ENCODE assay signal across 8 cellular contexts in the genomic region with DNA sequence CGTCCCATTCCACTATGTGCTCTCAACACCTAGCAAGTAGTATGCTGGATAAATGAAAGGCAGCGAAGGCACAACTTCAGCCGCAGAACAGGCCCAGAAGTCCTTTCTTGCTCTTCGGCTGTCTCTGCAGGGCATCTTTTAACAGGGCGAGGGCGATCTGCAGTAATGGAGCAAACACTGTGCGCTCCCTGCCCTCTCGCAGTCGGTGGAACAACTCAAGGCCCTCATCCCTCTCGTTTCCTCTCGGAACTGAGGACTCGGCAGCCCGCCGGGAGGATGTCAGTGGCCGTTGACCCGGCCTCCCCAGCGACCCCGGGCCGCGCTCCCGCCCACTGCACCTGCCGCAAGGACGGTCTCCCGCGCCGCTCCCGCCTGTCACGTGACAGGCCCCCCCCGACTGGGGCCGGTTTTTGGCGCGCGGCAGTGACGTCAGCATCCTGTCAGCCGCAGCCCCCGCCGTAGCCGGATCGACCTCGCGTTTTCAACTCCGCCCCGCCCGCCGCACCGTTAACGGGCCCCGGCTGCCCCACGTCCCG. TPM values are rescaled to one million over a fixed set of nuclear protein-coding genes. Genes with fewer than 3 reads are reported as not detected.
DNase-seq lines count a peak whose midpoint lies in the region; ATAC-seq and TF ChIP-seq lines count a peak whose summit lies in the region.

No MANE protein-coding gene starts in this region.

- TF ChIP-seq CTCF in GM10248 (IDR thresholded peaks at IDR 0.05; ENCODE audit: control extremely low read depth, extremely low read depth, low read depth, missing control alignments): peak; percentile 3

- POLR2A ChIA-PET in GM10248 (lab: Yijun Ruan, JAX): no interaction called here

- DNase-seq in GM10248 (ENCODE audit: extremely low spot score) (peak; percentile 90), NCI-H345 treated with DMSO at 0.1 percent for 48 hours (lab: John Stamatoyannopoulos, UW; ENCODE audit: unreplicated experiment) (peak; percentile 73), cerebellum (ENCODE audit: low spot score) (peak; percentile 95), kidney glomerular epithelial cell (lab: John Stamatoyannopoulos, UW) (peak; percentile 81)
- DNase-seq in activated CD4-positive, alpha-beta T cell treated with anti-CD3 and anti-CD28 coated beads for 1 hour: peak; percentile 89
- peak; percentile 93 for DNase-seq in stimulated activated CD4-positive, alpha-beta T cell treated with anti-CD3 and anti-CD28 coated beads, Interleukin-15, amount 100 ng/mL, for 24 hours

- ATAC-seq in HG02981 (IDR thresholded peaks at IDR 0.05; ENCODE audit: unreplicated experiment) (peak; percentile 16), GM19351 (IDR thresholded peaks at IDR 0.05; ENCODE audit: unreplicated experiment) (no peak)

- CTCF ChIA-PET in GM10248 (lab: Yijun Ruan, JAX): no interaction called here

RNA-seq across cellular contexts. Expression of a gene that starts 1.1 kb away (rescaled TPM):
- 8.3 TPM for total RNA-seq in cerebellum

RNA-seq across cellular contexts. Expression of a gene that starts 32.9 kb away (rescaled TPM):
- total RNA-seq in cerebellum: 7.2 TPM

RNA-seq across cellular contexts. Expression of a gene that starts 33.6 kb away (rescaled TPM):
- 2.8 TPM for total RNA-seq in cerebellum
